Comparison of ENCODE assay signal across 3 cellular contexts in the genomic region with DNA sequence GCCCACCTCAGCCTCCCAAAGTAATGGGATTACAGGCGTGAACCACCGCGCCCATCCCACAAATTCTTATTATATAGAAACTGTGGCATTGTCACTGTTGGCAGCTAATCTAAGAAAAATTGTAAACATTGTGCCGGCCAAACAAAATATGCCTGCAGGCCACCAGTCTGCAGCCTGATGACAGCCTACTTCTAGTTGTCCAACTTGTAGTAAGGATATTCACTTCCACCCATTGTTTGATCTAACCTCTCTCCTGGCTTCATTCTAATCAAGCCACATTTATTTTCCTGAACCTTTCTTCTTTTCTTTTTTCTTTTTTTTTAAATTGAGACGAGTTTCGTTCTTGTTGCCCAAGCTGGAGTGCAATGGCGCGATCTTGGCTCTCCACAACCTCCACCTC.
"Had no signal": no experiment of that assay in that cellular context is flagged by ENCODE, and none has a peak within 500 bp of the region (broad histone marks: within the 10 kb centered on the region; RNA-seq: fewer than 3 reads in every experiment).

No MANE protein-coding gene starts in this region.

- H3K4me3 ChIP-seq: GM12878 had no signal

- DNase-seq: GDM1, GF-D8 had no signal
